9 cellular contexts compared by ENCODE assay signal in genomic region chr1:1033009-1033587, GRCh38. TPM values are rescaled to one million over a fixed set of nuclear protein-coding genes. Genes with fewer than 3 reads are reported as not detected.
DNase-seq lines count a peak whose midpoint lies in the region; ATAC-seq, FAIRE-seq and TF ChIP-seq lines count a peak whose summit lies in the region.
"Had no signal": no experiment of that assay in that cellular context is flagged by ENCODE, and none has a peak within 500 bp of the region (broad histone marks: within the 10 kb centered on the region; RNA-seq: fewer than 3 reads in every experiment).

No MANE protein-coding gene starts in this region.

- no peak for FAIRE-seq in pancreas (lab: Jason Lieb, UNC)

- no peaks in the 10 kb centered on the region for H3K36me3 Mint-ChIP-seq in CD4-positive, alpha-beta memory T cell

- peaks cover 0 to 3% (median 0%) of the 10 kb centered on the region in 8 donors for H3K9me3 Mint-ChIP-seq in CD4-positive, alpha-beta memory T cell

- H3K9ac ChIP-seq in HUES48 (ENCODE audit: low read depth, low read length), result no peak overlapping the region

- H3K27ac Mint-ChIP-seq in CD4-positive, alpha-beta memory T cell, result no peak overlapping the region

- H3K4me1 ChIP-seq in CD4-positive, alpha-beta memory T cell (ENCODE audit: insufficient read depth, low read length), result peaks cover 12% of the 10 kb centered on the region
- H3K4me1 ChIP-seq in HUES48 (ENCODE audit: control insufficient read depth, insufficient read depth, low read length) (peaks cover 8% of the 10 kb centered on the region), Peyer's patch (peaks cover 0 to 32% (median 20%) of the 10 kb centered on the region in 4 donors), pancreas (peaks cover 0 to 4% (median 0%) of the 10 kb centered on the region in 3 donors), transverse colon (peaks cover 9 to 22% (median 22%) of the 10 kb centered on the region in 4 donors)

- H3K27me3 Mint-ChIP-seq in CD4-positive, alpha-beta memory T cell, result peaks cover 13 to 16% of the 10 kb centered on the region in 2 donors

- peak; percentile 89 to 96 (median 91) for ATAC-seq in pancreas

- no peak for TF ChIP-seq EP300 in transverse colon (IDR thresholded peaks at IDR 0.05; ENCODE audit: low read depth)

- H3K4me1 Mint-ChIP-seq in CD4-positive, alpha-beta memory T cell, result peaks cover 0 to 8% (median 3%) of the 10 kb centered on the region in 4 donors

- CTCF ChIA-PET in CD4-positive, alpha-beta memory T cell (lab: Charles Lee; ENCODE audit: partially characterized antibody), result interaction anchor here (1.5 to 1.9 kb wide), 2 partner anchors 15 to 259 kb away, joined by 3 to 4 read pairs; no protein-coding TSS in a partner anchor

- peak overlapping the region in 6 of 8 donors; percentile 41 to 70 (median 61) for H3K4me3 Mint-ChIP-seq in CD4-positive, alpha-beta memory T cell

- TF ChIP-seq POLR2A in Peyer's patch (IDR thresholded peaks at IDR 0.05) (no peak), transverse colon (IDR thresholded peaks at IDR 0.05) (no peak)

- POLR2A ChIA-PET in CD4-positive, alpha-beta memory T cell (lab: Charles Lee; ENCODE audit: partially characterized antibody), result interaction anchor here (1.4 to 1.5 kb wide), 2 partner anchors 30 to 35 kb away, joined by 3 to 4 read pairs; no protein-coding TSS in a partner anchor

- DNase-seq in CD4-positive, alpha-beta memory T cell, result peak; percentile 70 to 88 (median 74)
- peak; percentile 99 for DNase-seq in GM20000 (ENCODE audit: low spot score)
- DNase-seq in Peyer's patch, result peak; percentile 89 to 96 (median 93)
- DNase-seq in activated gamma-delta T cell treated with anti-CD3 and anti-CD28 coated beads, Interleukin-2, amount 50 U/mL, for 16 hours (ENCODE audit: low read depth), result peak; percentile 77
- peak; percentile 77 for DNase-seq in globus pallidus (ENCODE audit: low spot score)
- DNase-seq in pancreas, result peak; percentile 88 to 94 (median 92)
- DNase-seq in transverse colon, result peak; percentile 92

- H3K27ac ChIP-seq in CD4-positive, alpha-beta memory T cell (ENCODE audit: low read depth, low read length), result no peak overlapping the region
- peak overlapping the region; percentile 5 for H3K27ac ChIP-seq in HUES48 (ENCODE audit: low read depth, low read length)
- peak overlapping the region in 1 of 4 donors; percentile 25 for H3K27ac ChIP-seq in Peyer's patch
- no peak overlapping the region for H3K27ac ChIP-seq in pancreas
- H3K27ac ChIP-seq in transverse colon, result peak overlapping the region in 1 of 4 donors; percentile 39

- no peaks in the 10 kb centered on the region for H3K9me3 ChIP-seq in CD4-positive, alpha-beta memory T cell (ENCODE audit: control insufficient read depth in 1 of 2, low read length in 2 of 2)
- no peaks in the 10 kb centered on the region for H3K9me3 ChIP-seq in HUES48 (ENCODE audit: control insufficient read depth, insufficient read depth, low read length)
- no peaks in the 10 kb centered on the region for H3K9me3 ChIP-seq in Peyer's patch
- H3K9me3 ChIP-seq in pancreas, result no peaks in the 10 kb centered on the region
- no peaks in the 10 kb centered on the region for H3K9me3 ChIP-seq in transverse colon

- WGBS in pancreas, 2 donors, result 6 to 8% methylated on average over 34 to 73 of the region's 73 CpGs
- WGBS in transverse colon (ENCODE audit: low coverage in 1 of 2), 2 donors, result 7% methylated on average over 36 of the region's 73 CpGs; no CpG with 5 or more reads in 1 of the 2 donors

- intact Hi-C loops in CD4-positive, alpha-beta memory T cell (cut with micrococcal nuclease), result loop anchor here (1.0 to 2.0 kb wide), 2 partner anchors 31 to 408 kb away; no protein-coding TSS in a partner anchor
- intact Hi-C loops in pancreas (cut with DNase I), result loop anchor here in 1 of 3 donors (10.0 kb wide), 2 partner anchors 82 to 262 kb away; partner anchors contain the start of gene C1orf159
- intact Hi-C loops in transverse colon (cut with DNase I; ENCODE audit: low total_unique reads), result no loop called here

- H3K27me3 ChIP-seq in CD4-positive, alpha-beta memory T cell (ENCODE audit: insufficient read depth, low read length), result peaks cover 12% of the 10 kb centered on the region
- peaks cover 36% of the 10 kb centered on the region for H3K27me3 ChIP-seq in HUES48 (ENCODE audit: control insufficient read depth, insufficient read depth, low read length)
- peaks cover 0 to 19% of the 10 kb centered on the region in 2 donors for H3K27me3 ChIP-seq in Peyer's patch
- no peaks in the 10 kb centered on the region for H3K27me3 ChIP-seq in pancreas
- H3K27me3 ChIP-seq in transverse colon, result peaks cover 34% of the 10 kb centered on the region

- no peaks in the 10 kb centered on the region for H3K36me3 ChIP-seq in CD4-positive, alpha-beta memory T cell (ENCODE audit: insufficient read depth, low read length)
- H3K36me3 ChIP-seq in HUES48 (ENCODE audit: control insufficient read depth, insufficient read depth, low read length), result 0 out of 2 replicates have a peak, but pooled peaks cover 2% of the 10 kb centered on the region
- H3K36me3 ChIP-seq in Peyer's patch, result no peaks in the 10 kb centered on the region
- no peaks in the 10 kb centered on the region for H3K36me3 ChIP-seq in pancreas
- H3K36me3 ChIP-seq in transverse colon, result no peaks in the 10 kb centered on the region

- TF ChIP-seq CTCF in GM20000 (IDR thresholded peaks at IDR 0.05; ENCODE audit: extremely low read depth, missing control alignments) (peak; percentile 76), Peyer's patch (IDR thresholded peaks at IDR 0.05) (peak; percentile 71 to 87 (median 80)), pancreas (IDR thresholded peaks at IDR 0.05) (peak; percentile 58 to 77 (median 67)), transverse colon (IDR thresholded peaks at IDR 0.05) (peak; percentile 65 to 84 (median 72))

- in situ Hi-C loops in transverse colon (cut with MboI; ENCODE audit: low pct_ligation_motif_present in 1 of 4, low pct_unique_long_range_greater_than_20kb in 1 of 4, low sequenced_read_pairs in 3 of 4), result loop anchor here in 1 of 4 donors (10.0 kb wide), 1 partner anchor 82 kb away; the partner anchor contains the start of gene C1orf159

- peak overlapping the region in 1 of 2 donors; percentile 38 for H3K4me3 ChIP-seq in CD4-positive, alpha-beta memory T cell (ENCODE audit: low read length in 2 of 2)
- H3K4me3 ChIP-seq in HUES48 (ENCODE audit: low read depth, low read length) (peak overlapping the region; percentile 68; the same call in 1 of the 2 replicates), Peyer's patch (peak overlapping the region; percentile 31 to 60 (median 52)), pancreas (peak overlapping the region in 3 of 4 donors; percentile 11 to 49 (median 42)), transverse colon (peak overlapping the region; percentile 4 to 49 (median 38))

RNA-seq across cellular contexts. Expression of gene AGRN, which starts 13.2 kb away (rescaled TPM):
- 1 to 10 TPM; 1.2 to 1.4 TPM for total RNA-seq in CD4-positive, alpha-beta memory T cell
- polyA plus RNA-seq in CD4-positive, alpha-beta memory T cell, result not detected
- 100 to 1,000 TPM in 1 of 4 donors, 10 to 100 TPM in 3; 33.0 to 103 (median 41.4) TPM for total RNA-seq in Peyer's patch
- 100 to 1,000 TPM in 1 of 6 donors, 10 to 100 TPM in 5; 40.5 to 107 (median 64.0) TPM for total RNA-seq in pancreas
- polyA plus RNA-seq in pancreas, result 100 to 1,000 TPM in 1 of 2 donors, 10 to 100 TPM in 1; 94.7 to 166 TPM
- 100 to 1,000 TPM in 1 of 4 donors, 10 to 100 TPM in 3; 25.4 to 132 (median 44.8) TPM for total RNA-seq in transverse colon

RNA-seq across cellular contexts. Expression of gene ISG15, which starts 19.8 kb away (rescaled TPM):
- 10 to 100 TPM; 31.6 to 33.2 TPM for total RNA-seq in CD4-positive, alpha-beta memory T cell
- 100 to 1,000 TPM; 212 to 309 TPM for polyA plus RNA-seq in CD4-positive, alpha-beta memory T cell
- total RNA-seq in Peyer's patch (10 to 100 TPM; 17.0 to 91.6 (median 40.1) TPM), pancreas (10 to 100 TPM in 2 of 6 donors, 1 to 10 TPM in 4; 4.3 to 19.4 (median 6.6) TPM), transverse colon (10 to 100 TPM in 3 of 4 donors, not detected in 1; 36.0 to 70.6 (median 40.8) TPM)
- polyA plus RNA-seq in pancreas, result 10 to 100 TPM; 25.9 to 45.0 TPM

RNA-seq across cellular contexts. Expression of gene HES4, which starts 33.2 kb away (rescaled TPM):
- total RNA-seq in CD4-positive, alpha-beta memory T cell, result not detected
- under 1 TPM in 1 of 2 donors, not detected in 1; 0.36 TPM for polyA plus RNA-seq in CD4-positive, alpha-beta memory T cell
- 10 to 100 TPM in 2 of 4 donors, 1 to 10 TPM in 2; 3.9 to 12.4 (median 7.7) TPM for total RNA-seq in Peyer's patch
- total RNA-seq in pancreas, result 10 to 100 TPM; 13.2 to 29.4 (median 21.3) TPM
- 10 to 100 TPM; 31.9 to 46.4 TPM for polyA plus RNA-seq in pancreas
- total RNA-seq in transverse colon, result 100 to 1,000 TPM in 1 of 4 donors, 10 to 100 TPM in 3; 10.8 to 140 (median 15.7) TPM

RNA-seq across cellular contexts. Expression of gene RNF223, which starts 41.0 kb away (rescaled TPM):
- not detected for total RNA-seq in CD4-positive, alpha-beta memory T cell
- polyA plus RNA-seq in CD4-positive, alpha-beta memory T cell, result not detected
- total RNA-seq in Peyer's patch (1 to 10 TPM in 1 of 4 donors, not detected in 3; 1.3 TPM), pancreas (under 1 TPM in 4 of 6 donors, not detected in 2; 0.12 to 0.37 (median 0.16) TPM), transverse colon (1 to 10 TPM; 3.0 to 7.5 (median 5.0) TPM)
- polyA plus RNA-seq in pancreas, result under 1 TPM; 0.05 to 0.34 TPM
- total RNA-seq: T-helper 1 cell treated with Interleukin-12 subunit alpha and Interleukin-12 subunit beta and Interleukin-4 antibody, amounts not matched to agents 30 ng/mL and 1 ng/mL, for 36 hours had no signal

RNA-seq across cellular contexts. Expression of gene PERM1, which starts 51.2 kb away (rescaled TPM):
- not detected for total RNA-seq in CD4-positive, alpha-beta memory T cell
- under 1 TPM in 1 of 2 donors, not detected in 1; 0.16 TPM for polyA plus RNA-seq in CD4-positive, alpha-beta memory T cell
- total RNA-seq in Peyer's patch (under 1 TPM in 1 of 4 donors, not detected in 3; 0.35 TPM), pancreas (under 1 TPM in 2 of 6 donors, not detected in 4; 0.04 to 0.32 TPM), transverse colon (under 1 TPM in 1 of 4 donors, not detected in 3; 0.14 TPM)
- under 1 TPM; 0.15 to 0.35 TPM for polyA plus RNA-seq in pancreas
- total RNA-seq: T-helper 1 cell treated with Interleukin-12 subunit alpha and Interleukin-12 subunit beta and Interleukin-4 antibody, amounts not matched to agents 30 ng/mL and 1 ng/mL, for 36 hours had no signal

Comparison
In these comparisons a context has a peak if more than half of its experiments do, and no peak if none do; other contexts are left out.
1. RNA of gene AGRN, which starts 13.2 kb away (total RNA-seq): 40.5 to 107 TPM in pancreas, 25.4 to 132 TPM in transverse colon and 33.0 to 103 TPM in Peyer's patch; 1.2 to 1.4 TPM in CD4-positive, alpha-beta memory T cell; every median in the first group is over 10 times any median in the second.
2. RNA of gene HES4, which starts 33.2 kb away (total RNA-seq): 13.2 to 29.4 TPM in pancreas, 10.8 to 140 TPM in transverse colon and 3.9 to 12.4 TPM in Peyer's patch; not detected in CD4-positive, alpha-beta memory T cell; every median in the first group is over 4 times any median in the second.
3. Peak in every context shown above with its lines, with median percentiles within 50 percentile points of each other: DNase-seq and CTCF ChIP-seq.